ENCODE assay signal across 8 cellular contexts in the genomic region with DNA sequence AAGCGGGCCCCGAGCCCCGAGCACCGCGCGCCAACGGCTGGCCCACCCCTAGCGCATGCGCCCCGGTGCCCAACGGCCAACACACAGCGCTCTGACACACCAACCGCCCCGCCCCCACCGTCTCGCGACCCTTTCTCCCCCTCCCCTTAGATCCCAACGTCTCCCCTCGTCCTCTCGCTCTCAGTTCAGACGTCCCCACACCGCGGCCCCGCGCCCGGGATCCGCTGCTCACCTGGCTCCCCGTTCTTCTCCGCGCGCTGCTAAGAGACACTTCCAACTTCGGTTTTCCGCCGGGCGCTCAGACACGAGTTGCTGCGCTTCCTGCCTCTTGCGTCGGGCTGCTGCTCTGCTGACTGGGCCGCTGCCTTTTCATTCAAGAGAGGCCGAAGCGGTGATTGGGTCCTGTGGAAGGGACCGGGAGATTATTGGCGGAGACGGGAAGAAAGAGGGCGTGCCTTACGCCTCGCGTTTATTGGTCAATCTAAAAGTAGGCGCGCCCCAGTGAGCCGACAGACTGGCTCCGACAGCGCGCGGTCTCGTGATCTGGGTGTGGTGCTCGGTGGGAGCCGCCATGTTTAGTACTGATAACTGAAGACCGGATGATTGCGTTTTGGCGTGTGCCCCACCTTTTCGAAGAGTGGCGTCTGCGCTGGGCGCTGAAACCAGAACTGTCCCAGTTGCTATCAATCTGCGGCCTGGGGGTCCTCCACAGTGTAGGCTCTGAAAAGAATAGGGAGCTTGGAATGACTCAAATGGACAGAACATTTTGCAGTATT. TPM values are rescaled to one million over a fixed set of nuclear protein-coding genes. Genes with fewer than 3 reads are reported as not detected.
DNase-seq lines count a peak whose midpoint lies in the region; ATAC-seq, FAIRE-seq and TF ChIP-seq lines count a peak whose summit lies in the region.

A gene (minus strand): TSS at position 304 of the 776 bp plus-strand sequence. CDS start 6,121 bp downstream, outside the sequence.

- peak within 1 kb of the TSS; percentile 27 to 96 (median 90) for H3K27ac ChIP-seq in adrenal gland
- H3K27ac ChIP-seq in heart right ventricle: peak within 1 kb of the TSS; percentile 64 to 93 (median 90)
- H3K27ac ChIP-seq in upper lobe of left lung: peak within 1 kb of the TSS; percentile 89 to 92 (median 91)

- FAIRE-seq in GM12892 (lab: Jason Lieb, UNC): peak; percentile 98

- H3K4me1 ChIP-seq in adrenal gland (replicated peaks in 1 of 2) (peaks cover 14 to 31% of the 10 kb centered on the region in 2 donors), heart right ventricle (peaks cover 5 to 61% (median 30%) of the 10 kb centered on the region in 9 donors), upper lobe of left lung (peaks cover 28 to 49% (median 32%) of the 10 kb centered on the region in 4 donors)

- intact Hi-C loops in adrenal gland (cut with DNase I) (no loop called here), heart right ventricle (cut with DNase I) (loop anchor here in 2 of 10 donors (10.0 kb wide), 1 partner anchor 274 kb away; no protein-coding TSS in a partner anchor), posterior cingulate gyrus (cut with DNase I) (no loop called here)

- H3K36me3 ChIP-seq in adrenal gland (replicated peaks in 1 of 2) (no peaks in the 10 kb centered on the region), heart right ventricle (peaks cover 0 to 17% (median 0%) of the 10 kb centered on the region in 9 donors), upper lobe of left lung (peaks cover 0 to 5% (median 0%) of the 10 kb centered on the region in 4 donors)

- DNase-seq in GM12892 (ENCODE audit: insufficient read length) (peak; percentile 96), NCI-H146 (lab: John Stamatoyannopoulos, UW) (peak; percentile 100), T-helper 1 cell (peak; percentile 94 to 100 (median 97)), adrenal gland (peak; percentile 97 to 100 (median 99)), heart right ventricle (peak; percentile 95 to 99), posterior cingulate gyrus (peak; percentile 95 to 100 (median 97)), upper lobe of left lung (peak; percentile 95 to 99)

- H3K27me3 ChIP-seq in adrenal gland (no peaks in the 10 kb centered on the region), heart right ventricle (no peaks in the 10 kb centered on the region), upper lobe of left lung (no peaks in the 10 kb centered on the region)

- no peak for TF ChIP-seq EP300 in upper lobe of left lung (IDR thresholded peaks at IDR 0.05)

- H3K9me3 ChIP-seq in adrenal gland (replicated peaks in 1 of 3): no peaks in the 10 kb centered on the region
- H3K9me3 ChIP-seq in heart right ventricle: no peaks in the 10 kb centered on the region
- no peaks in the 10 kb centered on the region for H3K9me3 ChIP-seq in upper lobe of left lung

- ATAC-seq in HG02852 (IDR thresholded peaks at IDR 0.05; ENCODE audit: unreplicated experiment) (peak; percentile 84), heart right ventricle (peak; percentile 97 to 99 (median 98)), upper lobe of left lung (ENCODE audit: low FRiP score in 2 of 2) (peak; percentile 97 to 99)

- TF ChIP-seq CTCF in adrenal gland (IDR thresholded peaks at IDR 0.05) (no peak), heart right ventricle (IDR thresholded peaks at IDR 0.05) (no peak), upper lobe of left lung (IDR thresholded peaks at IDR 0.05) (no peak)

- H3K4me3 ChIP-seq in adrenal gland (peak within 1 kb of the TSS; percentile 9 to 91 (median 54)), heart right ventricle (peak within 1 kb of the TSS; percentile 72 to 97 (median 92)), upper lobe of left lung (peak within 1 kb of the TSS; percentile 77 to 97 (median 82))

- TF ChIP-seq POLR2A in GM12892 (IDR thresholded peaks at IDR 0.05; ENCODE audit: low read depth, low read length) (peak; percentile 96), adrenal gland (IDR thresholded peaks at IDR 0.05) (peak; percentile 46 to 83), upper lobe of left lung (IDR thresholded peaks at IDR 0.05) (peak in 2 of 4 donors; percentile 81 to 89)

- 0 to 1% (median 1%) methylated on average over 23 to 67 of the region's 67 CpGs for WGBS in adrenal gland, 4 donors
- 1% methylated on average over 67 of the region's 67 CpGs for WGBS in heart right ventricle, 2 donors
- WGBS in upper lobe of left lung, 2 donors: 0 to 1% methylated on average over 2 to 49 of the region's 67 CpGs

RNA-seq across cellular contexts. Expression of the gene that starts here (rescaled TPM):
- 79.3 TPM for polyA plus RNA-seq in GM12892 (2012; ENCODE audit: missing spikeins)
- total RNA-seq in adrenal gland (10 to 100 TPM; 30.7 to 60.7 (median 40.9) TPM), heart right ventricle (10 to 100 TPM; 15.4 to 39.6 (median 21.7) TPM), upper lobe of left lung (100 to 1,000 TPM in 2 of 6 donors, 10 to 100 TPM in 4; 47.6 to 189 (median 86.0) TPM)
- polyA plus RNA-seq in adrenal gland (100 to 1,000 TPM in 2 of 3 donors, 10 to 100 TPM in 1; 26.7 to 262 (median 126) TPM), heart right ventricle (100 to 1,000 TPM in 1 of 2 donors, 10 to 100 TPM in 1; 78.3 to 110 TPM)

Comparison
In these comparisons a context has a peak if more than half of its experiments do, and no peak if none do; other contexts are left out.
1. Peak in every context shown above with its lines: DNase-seq, ATAC-seq, H3K4me3 ChIP-seq and H3K27ac ChIP-seq.